Comparison of ENCODE assay signal across 14 cellular contexts in the genomic region with DNA sequence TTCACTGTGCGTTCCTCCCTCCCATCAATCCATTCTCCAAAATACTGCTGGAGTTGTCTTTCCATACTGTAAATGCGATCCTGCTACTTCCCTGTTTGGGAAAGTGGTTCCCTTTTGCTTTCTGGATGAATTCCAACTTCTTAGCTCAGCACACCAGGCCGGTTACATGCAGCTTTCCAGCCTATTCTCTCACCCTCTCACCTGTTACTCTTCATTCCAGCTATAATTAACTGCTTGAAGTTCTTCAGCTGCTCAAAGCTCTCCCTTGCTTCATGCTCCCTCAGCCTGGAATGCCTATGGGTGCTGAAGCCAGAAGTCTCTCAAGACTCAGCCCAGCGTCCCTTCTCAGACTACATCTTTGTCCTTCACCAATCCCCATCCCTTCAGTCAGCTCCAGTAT. TPM values are rescaled to one million over a fixed set of nuclear protein-coding genes. Genes with fewer than 3 reads are reported as not detected.
DNase-seq lines count a peak whose midpoint lies in the region; ATAC-seq lines count a peak whose summit lies in the region.
"Had no signal": no experiment of that assay in that cellular context is flagged by ENCODE, and none has a peak within 500 bp of the region (broad histone marks: within the 10 kb centered on the region; RNA-seq: fewer than 3 reads in every experiment).

No MANE protein-coding gene starts in this region.

- no peak overlapping the region for H3K4me3 Mint-ChIP-seq in CD8-positive, alpha-beta memory T cell
- H3K4me3 Mint-ChIP-seq: CD14-positive monocyte had no signal

- no peak overlapping the region for H3K9ac ChIP-seq in skeletal muscle tissue (ENCODE audit: low read depth in 1 of 3, low read length in 3 of 3)

- no peaks in the 10 kb centered on the region for H3K27me3 ChIP-seq in skeletal muscle tissue (ENCODE audit: control insufficient read depth in 3 of 3, insufficient read depth in 3 of 3, low read length in 3 of 3)
- no peaks in the 10 kb centered on the region for H3K27me3 ChIP-seq in CD8-positive, alpha-beta memory T cell (ENCODE audit: insufficient read depth, low read length, poor library complexity, severe bottlenecking)

- no peak overlapping the region for H3K4me3 ChIP-seq in skeletal muscle tissue (ENCODE audit: low read length in 3 of 3)
- H3K4me3 ChIP-seq in CD8-positive, alpha-beta memory T cell (ENCODE audit: low read length), result no peak overlapping the region
- H3K4me3 ChIP-seq: PC-9 had no signal

- peak overlapping the region in 2 of 8 donors; percentile 28 to 61 for H3K27ac Mint-ChIP-seq in CD8-positive, alpha-beta memory T cell

- peaks cover 14 to 21% (median 18%) of the 10 kb centered on the region in 3 donors for H3K4me1 Mint-ChIP-seq in CD8-positive, alpha-beta memory T cell

- H3K9me3 ChIP-seq in skeletal muscle tissue (ENCODE audit: control insufficient read depth in 3 of 3, low read length in 3 of 3), result no peaks in the 10 kb centered on the region
- no peaks in the 10 kb centered on the region for H3K9me3 ChIP-seq in CD8-positive, alpha-beta memory T cell (ENCODE audit: low read length)

- no peaks in the 10 kb centered on the region for H3K9me3 Mint-ChIP-seq in CD8-positive, alpha-beta memory T cell
- H3K9me3 Mint-ChIP-seq: CD14-positive monocyte had no signal

- peak; percentile 7 for ATAC-seq in esophagus mucosa
- no peak for ATAC-seq in GM21367 (IDR thresholded peaks at IDR 0.05; ENCODE audit: unreplicated experiment)

- H3K36me3 Mint-ChIP-seq in CD8-positive, alpha-beta memory T cell, result peaks cover 0 to 4% (median 3%) of the 10 kb centered on the region in 3 donors

- H3K27me3 Mint-ChIP-seq in CD8-positive, alpha-beta memory T cell, result peaks cover 0 to 2% of the 10 kb centered on the region in 2 donors

- H3K27ac ChIP-seq in skeletal muscle tissue (ENCODE audit: low read depth, low read length), result peak overlapping the region; percentile 7
- H3K27ac ChIP-seq in CD8-positive, alpha-beta memory T cell (ENCODE audit: low read depth, low read length), result no peak overlapping the region
- H3K27ac ChIP-seq: 22Rv1, PC-9, VCaP had no signal

- POLR2A ChIA-PET in CD8-positive, alpha-beta memory T cell (lab: Charles Lee), result no interaction called here

- DNase-seq in DMS 273 (lab: John Stamatoyannopoulos, UW; ENCODE audit: unreplicated experiment), result peak; percentile 39
- DNase-seq in DMS 273 treated with DMSO at 0.1 percent for 48 hours (lab: John Stamatoyannopoulos, UW), result no peak
- DNase-seq in NCI-H2107 treated with DMSO at 0.1 percent for 48 hours (lab: John Stamatoyannopoulos, UW; ENCODE audit: unreplicated experiment), result peak; percentile 96
- DNase-seq in inferior parietal cortex (ENCODE audit: extremely low spot score), result no peak
- no peak for DNase-seq in CD8-positive, alpha-beta memory T cell
- DNase-seq: amygdala, NCI-H2227 treated with DMSO at 0.1 percent for 48 hours, PC-9 had no signal

- no peaks in the 10 kb centered on the region for H3K36me3 ChIP-seq in skeletal muscle tissue (ENCODE audit: control insufficient read depth in 3 of 3, insufficient read depth in 3 of 3, low read length in 3 of 3)
- H3K36me3 ChIP-seq in CD8-positive, alpha-beta memory T cell (ENCODE audit: insufficient read depth, low read length), result no peaks in the 10 kb centered on the region

- H3K4me1 ChIP-seq in skeletal muscle tissue (ENCODE audit: control insufficient read depth in 3 of 3, insufficient read depth in 3 of 3, low read length in 3 of 3), result peaks cover 9 to 22% (median 21%) of the 10 kb centered on the region in 3 donors
- no peaks in the 10 kb centered on the region for H3K4me1 ChIP-seq in CD8-positive, alpha-beta memory T cell (ENCODE audit: insufficient read depth, low read length)

- CTCF ChIA-PET in CD8-positive, alpha-beta memory T cell (lab: Charles Lee), result interaction anchor here (0.7 to 2.6 kb wide), 4 partner anchors 64 to 286 kb away, joined by 3 to 11 read pairs (median 8); no protein-coding TSS in a partner anchor

RNA-seq across cellular contexts. Expression of gene ZNRF2, which starts 6.0 kb away (rescaled TPM):
- total RNA-seq in esophagus mucosa, result 14.5 TPM
- total RNA-seq in skeletal muscle tissue, result 10.4 TPM
- 10 to 100 TPM; 12.4 to 13.6 TPM for total RNA-seq in CD8-positive, alpha-beta memory T cell
- polyA plus RNA-seq in CD8-positive, alpha-beta memory T cell, result 4.2 TPM

Comparison
In these comparisons a context has a peak if more than half of its experiments do, and no peak if none do; other contexts are left out.
1. DNase-seq: peak in DMS 273 (single experiment) and NCI-H2107 treated with DMSO at 0.1 percent for 48 hours (single experiment); none in DMS 273 treated with DMSO at 0.1 percent for 48 hours (single experiment), inferior parietal cortex (single experiment) and CD8-positive, alpha-beta memory T cell (0 of 5).